Comparison of ENCODE assay signal across 9 cellular contexts in the genomic region with DNA sequence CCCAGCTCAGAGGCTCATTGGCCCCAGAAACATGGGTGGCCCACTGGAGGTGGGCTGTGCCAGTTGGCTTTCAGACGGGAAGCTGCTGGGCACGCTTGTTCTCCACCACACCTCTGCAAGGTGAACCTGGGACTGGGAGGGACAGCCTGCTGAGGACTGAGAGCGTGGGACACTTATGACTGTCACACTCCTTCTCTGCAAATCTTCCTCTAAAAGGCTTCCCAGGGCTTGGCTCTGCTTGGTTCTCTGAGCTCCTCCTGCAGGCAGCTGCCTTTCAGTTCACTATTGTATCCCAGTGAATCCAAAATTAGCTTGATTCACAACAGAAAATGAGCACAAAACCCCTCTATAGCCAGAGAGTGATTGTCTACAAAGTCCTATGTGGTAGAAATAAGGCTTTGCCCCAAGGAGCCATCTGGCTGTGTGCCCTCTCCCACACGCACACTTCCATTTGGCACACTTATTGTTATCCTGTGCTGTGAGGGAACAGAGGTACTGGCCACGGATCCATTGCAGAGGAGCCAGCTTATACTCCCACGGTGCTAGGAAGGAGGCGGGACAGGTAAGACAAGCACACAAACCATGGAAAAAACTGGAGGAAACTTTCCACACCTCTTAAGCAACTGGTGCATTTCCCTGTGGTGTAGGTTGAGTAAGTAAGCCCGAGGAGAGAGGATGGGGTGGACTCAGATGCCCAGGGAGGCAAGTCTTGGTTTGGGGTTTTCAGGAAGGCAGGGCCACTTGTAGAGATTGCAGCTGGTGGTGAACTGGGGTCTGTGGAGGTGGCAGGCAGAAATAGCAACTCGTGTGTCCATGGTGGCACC. TPM values are rescaled to one million over a fixed set of nuclear protein-coding genes. Genes with fewer than 3 reads are reported as not detected.
A peak's percentile ranks its signal among the peaks of the same experiment; 100 is the strongest.
DNase-seq lines count a peak whose midpoint lies in the region; ATAC-seq and TF ChIP-seq lines count a peak whose summit lies in the region.
"Had no signal": no experiment of that assay in that cellular context is flagged by ENCODE, and none has a peak within 500 bp of the region (broad histone marks: within the 10 kb centered on the region; RNA-seq: fewer than 3 reads in every experiment).

No MANE protein-coding gene starts in this region.

- H3K4me3 ChIP-seq in NB4 (ENCODE audit: low read depth, low read length), result no peak overlapping the region
- H3K4me3 ChIP-seq in neural progenitor cell, result no peak overlapping the region

- peaks cover 86% of the 10 kb centered on the region for H3K4me1 Mint-ChIP-seq in dendritic cell treated with granulocyte-macrophage colony-stimulating factor and Interleukin-4, amounts not matched to agents 40 ng/mL and 50 ng/mL, for 4 days (ENCODE audit: low read depth)
- peaks cover 69% of the 10 kb centered on the region for H3K4me1 Mint-ChIP-seq in neural progenitor cell

- H4K20me1 ChIP-seq in neural progenitor cell (ENCODE audit: low read depth), result no peaks in the 10 kb centered on the region

- no peak overlapping the region for H3K9ac ChIP-seq in neural progenitor cell

- no peaks in the 10 kb centered on the region for H3K9me3 ChIP-seq in neural progenitor cell (ENCODE audit: low read depth)

- H3K27ac ChIP-seq in neural progenitor cell, result no peak overlapping the region

- DNase-seq in C1 segment of cervical spinal cord (lab: John Stamatoyannopoulos, UW) (peak in 8 of 14 donors; percentile 30 to 73 (median 56)), NB4 (ENCODE audit: low read depth) (peak; percentile 32), neural progenitor cell (ENCODE audit: low spot score) (peak; percentile 49), Kasumi-1 (lab: John Stamatoyannopoulos, UW) (no peak), middle frontal gyrus (ENCODE audit: extremely low spot score, low spot score) (no peak)
- DNase-seq: cortex of kidney had no signal

- TF ChIP-seq CTCF in NB4 (IDR thresholded peaks at IDR 0.05; ENCODE audit: low read depth, low read length), result no peak
- peak; percentile 14 for TF ChIP-seq CTCF in neural progenitor cell (IDR thresholded peaks at IDR 0.05)

- H3K27ac Mint-ChIP-seq in dendritic cell treated with granulocyte-macrophage colony-stimulating factor and Interleukin-4, amounts not matched to agents 40 ng/mL and 50 ng/mL, for 4 days, result peak overlapping the region; percentile 90
- H3K27ac Mint-ChIP-seq in neural progenitor cell, result peak overlapping the region; percentile 94

- TF ChIP-seq POLR2A in NB4 (IDR thresholded peaks at IDR 0.05; ENCODE audit: extremely low read depth, insufficient read length), result no peak

- no peaks in the 10 kb centered on the region for H3K36me3 ChIP-seq in neural progenitor cell

- ATAC-seq in GM18520 (IDR thresholded peaks at IDR 0.05; ENCODE audit: unreplicated experiment) (no peak), GM21447 (IDR thresholded peaks at IDR 0.05; ENCODE audit: unreplicated experiment) (no peak)

- H3K36me3 Mint-ChIP-seq in dendritic cell treated with granulocyte-macrophage colony-stimulating factor and Interleukin-4, amounts not matched to agents 40 ng/mL and 50 ng/mL, for 4 days (ENCODE audit: low read depth), result no peaks in the 10 kb centered on the region
- H3K36me3 Mint-ChIP-seq in neural progenitor cell, result no peaks in the 10 kb centered on the region

- peaks cover 53% of the 10 kb centered on the region for H3K4me1 ChIP-seq in neural progenitor cell

- intact Hi-C loops in dendritic cell treated with granulocyte-macrophage colony-stimulating factor and Interleukin-4, amounts not matched to agents 40 ng/mL and 50 ng/mL, for 4 days (cut with micrococcal nuclease), result no loop called here

- peaks cover 31% of the 10 kb centered on the region for H3F3A ChIP-seq in neural progenitor cell (ENCODE audit: low read depth)

- H3K79me2 ChIP-seq in neural progenitor cell (ENCODE audit: low read depth), result no peaks in the 10 kb centered on the region

- peak overlapping the region; percentile 60 for H3K4me3 Mint-ChIP-seq in dendritic cell treated with granulocyte-macrophage colony-stimulating factor and Interleukin-4, amounts not matched to agents 40 ng/mL and 50 ng/mL, for 4 days
- H3K4me3 Mint-ChIP-seq in neural progenitor cell, result peak overlapping the region; percentile 58

- H3K9me3 Mint-ChIP-seq in dendritic cell treated with granulocyte-macrophage colony-stimulating factor and Interleukin-4, amounts not matched to agents 40 ng/mL and 50 ng/mL, for 4 days, result no peaks in the 10 kb centered on the region
- no peaks in the 10 kb centered on the region for H3K9me3 Mint-ChIP-seq in neural progenitor cell

- peak overlapping the region; percentile 31 for H3K4me2 ChIP-seq in neural progenitor cell

- no peaks in the 10 kb centered on the region for H3K27me3 Mint-ChIP-seq in dendritic cell treated with granulocyte-macrophage colony-stimulating factor and Interleukin-4, amounts not matched to agents 40 ng/mL and 50 ng/mL, for 4 days
- H3K27me3 Mint-ChIP-seq in neural progenitor cell (ENCODE audit: insufficient read depth, low read depth), result peaks cover 15% of the 10 kb centered on the region

- H2AFZ ChIP-seq in neural progenitor cell (replicated peaks), result peak overlapping the region; percentile 92

- no peaks in the 10 kb centered on the region for H3K27me3 ChIP-seq in neural progenitor cell

RNA-seq across cellular contexts. Expression of a gene that starts 18.9 kb away (rescaled TPM):
- total RNA-seq in neural progenitor cell (ENCODE audit: low replicate concordance), result 26.5 and 47.6 TPM in 2 replicates

RNA-seq across cellular contexts. Expression of a gene that starts 56.9 kb away (rescaled TPM):
- 0.03 and 0.11 TPM in 2 replicates for total RNA-seq in neural progenitor cell (ENCODE audit: low replicate concordance)

Comparison
In these comparisons a context has a peak if more than half of its experiments do, and no peak if none do; other contexts are left out.
1. DNase-seq: peak in C1 segment of cervical spinal cord (8 of 14), NB4 (single experiment) and neural progenitor cell (single experiment); none in Kasumi-1 (0 of 2) and middle frontal gyrus (single experiment).